13 cellular contexts compared by ENCODE assay signal in the genomic region with DNA sequence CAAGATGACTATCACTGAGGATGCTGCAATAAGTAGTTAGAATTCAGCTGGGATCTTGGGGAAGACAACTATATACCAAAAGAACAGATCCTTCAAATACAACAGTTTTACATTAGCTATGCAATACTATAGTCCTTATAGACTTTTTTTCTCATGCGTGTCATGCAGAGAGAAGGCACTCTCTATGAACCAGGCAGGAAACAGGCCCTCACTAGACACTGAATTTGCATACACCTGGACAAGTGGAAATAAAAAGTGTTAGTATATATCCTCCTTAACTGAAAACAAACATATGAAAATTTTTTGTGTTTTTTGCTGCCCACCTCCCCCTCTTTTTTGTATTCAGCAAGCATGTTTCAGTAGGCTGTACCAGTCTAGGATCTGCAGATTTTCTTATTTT. TPM values are rescaled to one million over a fixed set of nuclear protein-coding genes. Genes with fewer than 3 reads are reported as not detected.
DNase-seq lines count a peak whose midpoint lies in the region; ATAC-seq and TF ChIP-seq lines count a peak whose summit lies in the region.
"Had no signal": no experiment of that assay in that cellular context is flagged by ENCODE, and none has a peak within 500 bp of the region (broad histone marks: within the 10 kb centered on the region; RNA-seq: fewer than 3 reads in every experiment).

No MANE protein-coding gene starts in this region.

- H3K9me3 Mint-ChIP-seq in CD14-positive monocyte: no peaks in the 10 kb centered on the region
- H3K9me3 Mint-ChIP-seq: central memory CD8-positive, alpha-beta T cell had no signal

- H3K27ac Mint-ChIP-seq in CD14-positive monocyte: no peak overlapping the region

- H3K36me3 Mint-ChIP-seq in CD14-positive monocyte: peaks cover 67 to 85% of the 10 kb centered on the region in 2 donors

- no peaks in the 10 kb centered on the region for H3K27me3 Mint-ChIP-seq in CD14-positive monocyte (ENCODE audit: low read depth in 3 of 3)
- H3K27me3 Mint-ChIP-seq: central memory CD8-positive, alpha-beta T cell had no signal

- DNase-seq in DMS53 (lab: John Stamatoyannopoulos, UW) (peak; percentile 86), NCI-H2029 (lab: John Stamatoyannopoulos, UW) (peak; percentile 9), HCEC 1CT (no peak), G401 (ENCODE audit: low spot score) (no peak), CD14-positive monocyte (ENCODE audit: low spot score) (no peak), cerebellar cortex (ENCODE audit: low spot score) (no peak)
- DNase-seq: activated CD8-positive, alpha-beta memory T cell treated with anti-CD3 and anti-CD28 coated beads, Interleukin-2, amount 50 U/mL, for 48 hours; foreskin keratinocyte; mesendoderm; NCI-H1694 had no signal

- ATAC-seq in GM19395 (IDR thresholded peaks at IDR 0.05; ENCODE audit: unreplicated experiment) (peak; percentile 98), HG02885 (IDR thresholded peaks at IDR 0.05; ENCODE audit: poor library complexity, unreplicated experiment) (peak; percentile 96)
- ATAC-seq: foreskin keratinocyte had no signal

- intact Hi-C loops in CD14-positive monocyte (cut with micrococcal nuclease): no loop called here

- H3K4me3 Mint-ChIP-seq in CD14-positive monocyte: no peak overlapping the region
- H3K4me3 Mint-ChIP-seq: central memory CD8-positive, alpha-beta T cell had no signal

- TF ChIP-seq CTCF in CD14-positive monocyte (IDR thresholded peaks at IDR 0.05): no peak

- no peaks in the 10 kb centered on the region for H3K4me1 Mint-ChIP-seq in CD14-positive monocyte

- in situ Hi-C loops in G401 (cut with HindIII; ENCODE audit: low sequenced_read_pairs): no loop called here

RNA-seq across cellular contexts. Expression of a gene that starts 29.9 kb away (rescaled TPM):
- total RNA-seq in G401 (2014; rRNA removed; shearing (Covaris generic)): 54.6 and 70.2 TPM in 2 replicates
- 100 to 1,000 TPM; 146 to 154 TPM for polyA plus RNA-seq in CD14-positive monocyte

RNA-seq across cellular contexts. Expression of a gene that starts 40.4 kb away (rescaled TPM):
- 102 and 132 TPM in 2 replicates for total RNA-seq in G401 (2014; rRNA removed; shearing (Covaris generic))
- polyA plus RNA-seq in CD14-positive monocyte: 10 to 100 TPM; 57.7 to 60.0 TPM

Comparison
In these comparisons a context has a peak if more than half of its experiments do, and no peak if none do; other contexts are left out.
1. DNase-seq: peak in DMS53 (single experiment) and NCI-H2029 (single experiment); none in HCEC 1CT (single experiment), G401 (single experiment), CD14-positive monocyte (single experiment) and cerebellar cortex (single experiment).